8 cellular contexts compared by ENCODE assay signal in genomic region chr17:8060274-8060673, GRCh38. TPM values are rescaled to one million over a fixed set of nuclear protein-coding genes. Genes with fewer than 3 reads are reported as not detected.
DNase-seq lines count a peak whose midpoint lies in the region; ATAC-seq, FAIRE-seq and TF ChIP-seq lines count a peak whose summit lies in the region.

No MANE protein-coding gene starts in this region.

- BruUV-seq in HepG2 (replicated peaks; lab: Mats Ljungman, UMichigan): no TSS peak

- intact Hi-C loops in HepG2 (cut with micrococcal nuclease; ENCODE audit: unreplicated experiment): loop anchor here (5.0 kb wide), 1 partner anchor 52 kb away; no protein-coding TSS in a partner anchor

- peak; percentile 67; the same call in 1 of the 2 replicates for TF ChIP-seq RAD21 in HepG2 (CRISPR knock-in tag; IDR thresholded peaks at IDR 0.05)

- H3K4me3 ChIP-seq in WERI-Rb-1 (ENCODE audit: low read depth, low read length): no peak overlapping the region
- no peak overlapping the region for H3K4me3 ChIP-seq in HepG2 (replicated peaks in 1 of 3; ENCODE audit: insufficient read depth in 1 of 3, low read depth in 2 of 3, low read length in 3 of 3)

- DNase-seq in GM04504 (ENCODE audit: low read depth) (peak; percentile 40), NCI-H2029 (lab: John Stamatoyannopoulos, UW) (peak; percentile 16), WERI-Rb-1 (peak; percentile 60), dedifferentiated amniotic fluid mesenchymal stem cell (ENCODE audit: extremely low spot score) (peak; percentile 83), HepG2 (ENCODE audit: low spot score) (peak; percentile 65)
- peak; percentile 28 to 36 for DNase-seq in stimulated activated CD8-positive, alpha-beta memory T cell treated with anti-CD3 and anti-CD28 coated beads, Interleukin-7, amount 100 ng/mL, for 1 hour (ENCODE audit: low read depth in 2 of 2)

- no peak overlapping the region for H3K9ac ChIP-seq in HepG2 (ENCODE audit: insufficient read depth, low read depth, low read length)

- TF ChIP-seq POLR2A in HepG2 (IDR thresholded peaks at IDR 0.05; ENCODE audit: insufficient read depth in 1 of 2, low read depth in 2 of 2, low read length in 2 of 2): peak in 1 of 2 experiments; percentile 50; a peak in 1 of 4 replicates

- TF ChIP-seq CTCF in 22Rv1 (IDR thresholded peaks at IDR 0.05) (peak; percentile 78), WERI-Rb-1 (IDR thresholded peaks at IDR 0.05; ENCODE audit: low read depth, low read length) (peak; percentile 51; the same call in 1 of the 2 replicates), HepG2 (CRISPR knock-in tag; IDR thresholded peaks at IDR 0.05) (peak; percentile 75)

- POLR2A ChIA-PET in HepG2 (lab: Yijun Ruan, JAX): no interaction called here

- H3K4me2 ChIP-seq in HepG2 (ENCODE audit: low read depth, low read length): 0 out of 2 replicates have a peak overlapping the region, but pooled peaks have one; percentile 66

- H3K79me2 ChIP-seq in HepG2 (ENCODE audit: insufficient read depth, low read length): no peaks in the 10 kb centered on the region

- H3K27ac ChIP-seq in 22Rv1 (peak overlapping the region; percentile 100), WERI-Rb-1 (no peak overlapping the region), HepG2 (ENCODE audit: extremely low read length, insufficient read depth, low read length) (no peak overlapping the region)

- 8% methylated on average over 10 of the region's 10 CpGs for WGBS in HepG2 (ENCODE audit: low lambda C conversion rate)

- in situ Hi-C loops in HepG2 (cut with HindIII; ENCODE audit: extremely low pct_ligation_motif_present, low pct_unique_long_range_greater_than_20kb): no loop called here

- ATAC-seq in HepG2 (no peak), HG03135 (IDR thresholded peaks at IDR 0.05; ENCODE audit: unreplicated experiment) (no peak)

- CTCF ChIA-PET in HepG2 (lab: Yijun Ruan, JAX; ENCODE audit: low intra/inter-chr PET ratio, low total read pairs): interaction anchor here (1.4 to 2.9 kb wide), 2 partner anchors 19 to 50 kb away, joined by 9 to 14 read pairs; no protein-coding TSS in a partner anchor

- peaks cover 48% of the 10 kb centered on the region for H3K4me1 ChIP-seq in HepG2 (ENCODE audit: insufficient read depth, low read length)

- peaks cover 39% of the 10 kb centered on the region for H4K20me1 ChIP-seq in HepG2 (ENCODE audit: insufficient read depth, low read length)

- H2AFZ ChIP-seq in HepG2 (ENCODE audit: low read length): no peak overlapping the region

- peak; percentile 91 for FAIRE-seq in HepG2 (lab: Jason Lieb, UNC)

- no peaks in the 10 kb centered on the region for H3K36me3 ChIP-seq in WERI-Rb-1
- no peaks in the 10 kb centered on the region for H3K36me3 ChIP-seq in HepG2 (replicated peaks in 1 of 2; ENCODE audit: control insufficient read depth in 1 of 2, insufficient read depth in 2 of 2, low read length in 2 of 2)

- H3K9me3 ChIP-seq in WERI-Rb-1 (ENCODE audit: severe bottlenecking) (no peaks in the 10 kb centered on the region), HepG2 (ENCODE audit: low read length) (no peaks in the 10 kb centered on the region)

- no peak for TF ChIP-seq EP300 in HepG2 (IDR thresholded peaks at IDR 0.05; ENCODE audit: low read depth in 2 of 2, low read length in 2 of 2)
- no peak for TF ChIP-seq EP300 in HepG2 (CRISPR knock-in tag; IDR thresholded peaks at IDR 0.05; ENCODE audit: borderline replicate concordance)

- H3K27me3 ChIP-seq in WERI-Rb-1 (ENCODE audit: insufficient read depth, low read depth, severe bottlenecking) (no peaks in the 10 kb centered on the region), HepG2 (ENCODE audit: control insufficient read depth in 1 of 2, insufficient read depth in 2 of 2, low read length in 2 of 2) (peaks cover 0 to 17% of the 10 kb centered on the region in 2 experiments; a peak in 4 of 5 replicates)

RNA-seq across cellular contexts. Expression of gene ALOX15B, which starts 21.4 kb away (rescaled TPM):
- not detected in 2 replicates for total RNA-seq in HepG2 (2016; rRNA removed; fragmentation: Illumina TruSeq; extraction: Trizol)
- not detected in 2 replicates for total RNA-seq in HepG2 (2016; cell fraction: cytosol; rRNA removed; fragmentation: Illumina TruSeq; extraction: Trizol; ENCODE audit: low read depth)
- total RNA-seq in HepG2 (2016; cell fraction: insoluble cytoplasmic fraction; rRNA removed; fragmentation: Illumina TruSeq; extraction: Trizol): not detected in 2 replicates
- total RNA-seq in HepG2 (2016; cell fraction: membrane; rRNA removed; fragmentation: Illumina TruSeq; extraction: Trizol): not detected in 2 replicates
- not detected in 2 replicates for total RNA-seq in HepG2 (2016; cell fraction: nucleus; rRNA removed; fragmentation: Illumina TruSeq; extraction: Trizol)
- not detected in 2 replicates for polyA plus RNA-seq in HepG2 (2011; rRNA removed)
- polyA plus RNA-seq in HepG2 (2011; cell fraction: cytosol; rRNA removed): not detected in 2 replicates
- polyA plus RNA-seq in HepG2 (2011; cell fraction: nucleus; rRNA removed): not detected in 2 replicates
- not detected in 2 replicates for polyA plus RNA-seq in HepG2 (2012)
- polyA plus RNA-seq in HepG2 (2016; cell fraction: cytosol; fragmentation: Illumina TruSeq; extraction: Trizol; ENCODE audit: low read depth): not detected in 2 replicates
- polyA plus RNA-seq in HepG2 (2016; cell fraction: insoluble cytoplasmic fraction; fragmentation: Illumina TruSeq; extraction: Trizol; ENCODE audit: low read depth): not detected in 2 replicates
- not detected in 2 replicates for polyA plus RNA-seq in HepG2 (2016; cell fraction: membrane; fragmentation: Illumina TruSeq; extraction: Trizol; ENCODE audit: low read depth)
- polyA plus RNA-seq in HepG2 (2016; cell fraction: nucleus; fragmentation: Illumina TruSeq; extraction: Trizol; ENCODE audit: insufficient read depth, low read depth): not detected in 2 replicates
- polyA minus RNA-seq in HepG2 (2011; rRNA and poly(A)+ RNA removed; ENCODE audit: low replicate concordance): 0.05 TPM in 1 of 2 replicates, not detected in the other
- not detected in 2 replicates for polyA minus RNA-seq in HepG2 (2011; cell fraction: cytosol; rRNA and poly(A)+ RNA removed)
- not detected in 2 replicates for polyA minus RNA-seq in HepG2 (2011; cell fraction: nucleus; rRNA and poly(A)+ RNA removed)

RNA-seq across cellular contexts. Expression of gene ALOX12B, which starts 27.2 kb away (rescaled TPM):
- total RNA-seq in HepG2 (2016; rRNA removed; fragmentation: Illumina TruSeq; extraction: Trizol): not detected in 2 replicates
- not detected in 2 replicates for total RNA-seq in HepG2 (2016; cell fraction: cytosol; rRNA removed; fragmentation: Illumina TruSeq; extraction: Trizol; ENCODE audit: low read depth)
- total RNA-seq in HepG2 (2016; cell fraction: insoluble cytoplasmic fraction; rRNA removed; fragmentation: Illumina TruSeq; extraction: Trizol): not detected in 2 replicates
- total RNA-seq in HepG2 (2016; cell fraction: membrane; rRNA removed; fragmentation: Illumina TruSeq; extraction: Trizol): 0.31 TPM in 1 of 2 replicates, not detected in the other
- not detected in 2 replicates for total RNA-seq in HepG2 (2016; cell fraction: nucleus; rRNA removed; fragmentation: Illumina TruSeq; extraction: Trizol)
- 0.13 TPM in 1 of 2 replicates, not detected in the other for polyA plus RNA-seq in HepG2 (2011; rRNA removed)
- 0.12 TPM in 1 of 2 replicates, not detected in the other for polyA plus RNA-seq in HepG2 (2011; cell fraction: cytosol; rRNA removed)
- polyA plus RNA-seq in HepG2 (2011; cell fraction: nucleus; rRNA removed): not detected in 2 replicates
- 0.21 TPM in 1 of 2 replicates, not detected in the other for polyA plus RNA-seq in HepG2 (2012)
- 0.15 and 0.32 TPM in 2 replicates for polyA plus RNA-seq in HepG2 (2016; cell fraction: cytosol; fragmentation: Illumina TruSeq; extraction: Trizol; ENCODE audit: low read depth)
- 0.26 TPM in 1 of 2 replicates, not detected in the other for polyA plus RNA-seq in HepG2 (2016; cell fraction: insoluble cytoplasmic fraction; fragmentation: Illumina TruSeq; extraction: Trizol; ENCODE audit: low read depth)
- polyA plus RNA-seq in HepG2 (2016; cell fraction: membrane; fragmentation: Illumina TruSeq; extraction: Trizol; ENCODE audit: low read depth): 0.18 and 0.27 TPM in 2 replicates
- polyA plus RNA-seq in HepG2 (2016; cell fraction: nucleus; fragmentation: Illumina TruSeq; extraction: Trizol; ENCODE audit: insufficient read depth, low read depth): not detected in 2 replicates
- polyA minus RNA-seq in HepG2 (2011; rRNA and poly(A)+ RNA removed; ENCODE audit: low replicate concordance): 1.8 TPM in 1 of 2 replicates, not detected in the other
- polyA minus RNA-seq in HepG2 (2011; cell fraction: cytosol; rRNA and poly(A)+ RNA removed): not detected in 2 replicates
- polyA minus RNA-seq in HepG2 (2011; cell fraction: nucleus; rRNA and poly(A)+ RNA removed): not detected in 2 replicates

RNA-seq across cellular contexts. Expression of gene GUCY2D, which starts 57.9 kb away (rescaled TPM):
- not detected in 2 replicates for total RNA-seq in HepG2 (2016; rRNA removed; fragmentation: Illumina TruSeq; extraction: Trizol)
- not detected in 2 replicates for total RNA-seq in HepG2 (2016; cell fraction: cytosol; rRNA removed; fragmentation: Illumina TruSeq; extraction: Trizol; ENCODE audit: low read depth)
- not detected in 2 replicates for total RNA-seq in HepG2 (2016; cell fraction: insoluble cytoplasmic fraction; rRNA removed; fragmentation: Illumina TruSeq; extraction: Trizol)
- total RNA-seq in HepG2 (2016; cell fraction: membrane; rRNA removed; fragmentation: Illumina TruSeq; extraction: Trizol): not detected in 2 replicates
- total RNA-seq in HepG2 (2016; cell fraction: nucleus; rRNA removed; fragmentation: Illumina TruSeq; extraction: Trizol): not detected in 2 replicates
- polyA plus RNA-seq in HepG2 (2011; rRNA removed): not detected in 2 replicates
- polyA plus RNA-seq in HepG2 (2011; cell fraction: cytosol; rRNA removed): not detected in 2 replicates
- polyA plus RNA-seq in HepG2 (2011; cell fraction: nucleus; rRNA removed): not detected in 2 replicates
- polyA plus RNA-seq in HepG2 (2012): not detected in 2 replicates
- not detected in 2 replicates for polyA plus RNA-seq in HepG2 (2016; cell fraction: cytosol; fragmentation: Illumina TruSeq; extraction: Trizol; ENCODE audit: low read depth)
- not detected in 2 replicates for polyA plus RNA-seq in HepG2 (2016; cell fraction: insoluble cytoplasmic fraction; fragmentation: Illumina TruSeq; extraction: Trizol; ENCODE audit: low read depth)
- not detected in 2 replicates for polyA plus RNA-seq in HepG2 (2016; cell fraction: membrane; fragmentation: Illumina TruSeq; extraction: Trizol; ENCODE audit: low read depth)
- not detected in 2 replicates for polyA plus RNA-seq in HepG2 (2016; cell fraction: nucleus; fragmentation: Illumina TruSeq; extraction: Trizol; ENCODE audit: insufficient read depth, low read depth)
- polyA minus RNA-seq in HepG2 (2011; rRNA and poly(A)+ RNA removed; ENCODE audit: low replicate concordance): 0.05 TPM in 1 of 2 replicates, not detected in the other
- not detected in 2 replicates for polyA minus RNA-seq in HepG2 (2011; cell fraction: cytosol; rRNA and poly(A)+ RNA removed)
- not detected in 2 replicates for polyA minus RNA-seq in HepG2 (2011; cell fraction: nucleus; rRNA and poly(A)+ RNA removed)

RNA-seq across cellular contexts. Expression of gene ALOXE3, which starts 58.0 kb away (rescaled TPM):
- total RNA-seq in HepG2 (2016; rRNA removed; fragmentation: Illumina TruSeq; extraction: Trizol): not detected in 2 replicates
- total RNA-seq in HepG2 (2016; cell fraction: cytosol; rRNA removed; fragmentation: Illumina TruSeq; extraction: Trizol; ENCODE audit: low read depth): not detected in 2 replicates
- 0.02 TPM in 1 of 2 replicates, not detected in the other for total RNA-seq in HepG2 (2016; cell fraction: insoluble cytoplasmic fraction; rRNA removed; fragmentation: Illumina TruSeq; extraction: Trizol)
- not detected in 2 replicates for total RNA-seq in HepG2 (2016; cell fraction: membrane; rRNA removed; fragmentation: Illumina TruSeq; extraction: Trizol)
- not detected in 2 replicates for total RNA-seq in HepG2 (2016; cell fraction: nucleus; rRNA removed; fragmentation: Illumina TruSeq; extraction: Trizol)
- polyA plus RNA-seq in HepG2 (2011; rRNA removed): 0.07 TPM in 1 of 2 replicates, not detected in the other
- polyA plus RNA-seq in HepG2 (2011; cell fraction: cytosol; rRNA removed): 0.03 TPM in 1 of 2 replicates, not detected in the other
- 0.14 and 0.18 TPM in 2 replicates for polyA plus RNA-seq in HepG2 (2011; cell fraction: nucleus; rRNA removed)
- 0.08 TPM in 1 of 2 replicates, not detected in the other for polyA plus RNA-seq in HepG2 (2012)
- polyA plus RNA-seq in HepG2 (2016; cell fraction: cytosol; fragmentation: Illumina TruSeq; extraction: Trizol; ENCODE audit: low read depth): not detected in 2 replicates
- not detected in 2 replicates for polyA plus RNA-seq in HepG2 (2016; cell fraction: insoluble cytoplasmic fraction; fragmentation: Illumina TruSeq; extraction: Trizol; ENCODE audit: low read depth)
- not detected in 2 replicates for polyA plus RNA-seq in HepG2 (2016; cell fraction: membrane; fragmentation: Illumina TruSeq; extraction: Trizol; ENCODE audit: low read depth)
- polyA plus RNA-seq in HepG2 (2016; cell fraction: nucleus; fragmentation: Illumina TruSeq; extraction: Trizol; ENCODE audit: insufficient read depth, low read depth): not detected in 2 replicates
- polyA minus RNA-seq in HepG2 (2011; rRNA and poly(A)+ RNA removed; ENCODE audit: low replicate concordance): 0.63 TPM in 1 of 2 replicates, not detected in the other
- not detected in 2 replicates for polyA minus RNA-seq in HepG2 (2011; cell fraction: cytosol; rRNA and poly(A)+ RNA removed)
- not detected in 2 replicates for polyA minus RNA-seq in HepG2 (2011; cell fraction: nucleus; rRNA and poly(A)+ RNA removed)

Comparison
In these comparisons a context has a peak if more than half of its experiments do, and no peak if none do; other contexts are left out.
1. DNase-seq: peak in every context shown above with its lines; median percentile 83 in dedifferentiated amniotic fluid mesenchymal stem cell; 65 in HepG2; 60 in WERI-Rb-1; 40 in GM04504; 32 in stimulated activated CD8-positive, alpha-beta memory T cell treated with anti-CD3 and anti-CD28 coated beads, Interleukin-7, amount 100 ng/mL, for 1 hour; 16 in NCI-H2029.